Comparison of ENCODE assay signal across 13 cellular contexts in genomic region chr10:119221201-119221600, GRCh38. TPM values are rescaled to one million over a fixed set of nuclear protein-coding genes. Genes with fewer than 3 reads are reported as not detected.
DNase-seq lines count a peak whose midpoint lies in the region; ATAC-seq and TF ChIP-seq lines count a peak whose summit lies in the region.
"Had no signal": no experiment of that assay in that cellular context is flagged by ENCODE, and none has a peak within 500 bp of the region (broad histone marks: within the 10 kb centered on the region; RNA-seq: fewer than 3 reads in every experiment).

No MANE protein-coding gene starts in this region.

- H3K4me3 ChIP-seq in AG04450 (ENCODE audit: low read depth, low read length) (no peak overlapping the region), coronary artery (peak overlapping the region; percentile 52), hepatocyte (no peak overlapping the region), skeletal muscle tissue (ENCODE audit: low read length in 3 of 3) (no peak overlapping the region), PC-9 (no peak overlapping the region)
- H3K4me3 ChIP-seq: A549 had no signal

- no TSS peak for BruUV-seq in PC-9 (replicated peaks; lab: Mats Ljungman, UMichigan)

- H3K9ac ChIP-seq in skeletal muscle tissue (ENCODE audit: low read depth in 1 of 3, low read length in 3 of 3): no peak overlapping the region

- no peak for ATAC-seq in GM18868 (IDR thresholded peaks at IDR 0.05; ENCODE audit: unreplicated experiment)
- no peak for ATAC-seq in HG03432 (IDR thresholded peaks at IDR 0.05; ENCODE audit: unreplicated experiment)
- ATAC-seq: A549, SK-N-SH treated with all-trans-retinoic acid at 6 μM for 48 hours had no signal

- H3K36me3 ChIP-seq in hepatocyte (replicated peaks; ENCODE audit: insufficient read depth, low read depth) (no peaks in the 10 kb centered on the region), skeletal muscle tissue (ENCODE audit: control insufficient read depth in 3 of 3, insufficient read depth in 3 of 3, low read length in 3 of 3) (no peaks in the 10 kb centered on the region), PC-9 (ENCODE audit: low read depth) (no peaks in the 10 kb centered on the region)

- H2AFZ ChIP-seq in hepatocyte (no peak overlapping the region), PC-9 (no peak overlapping the region)

- H4K20me1 ChIP-seq in hepatocyte (ENCODE audit: insufficient read depth, poor library complexity, severe bottlenecking) (no peaks in the 10 kb centered on the region), PC-9 (ENCODE audit: insufficient read depth) (no peaks in the 10 kb centered on the region)

- POLR2A ChIA-PET in AG04450 (lab: Yijun Ruan, JAX): interaction anchor here (0.6 to 1.2 kb wide), 5 partner anchors 10 to 32 kb away, joined by 3 to 5 read pairs (median 4); partner anchors contain the start of gene GRK5
- POLR2A ChIA-PET in PC-9 (lab: Charles Lee; ENCODE audit: unreplicated experiment): no interaction called here

- intact Hi-C loops in PC-9 (cut with micrococcal nuclease; ENCODE audit: unreplicated experiment): no loop called here

- no peak for TF ChIP-seq CTCF in AG04450 (IDR thresholded peaks at IDR 0.05; ENCODE audit: low read depth, low read length)
- TF ChIP-seq CTCF in coronary artery (IDR thresholded peaks at IDR 0.05): no peak
- TF ChIP-seq CTCF in hepatocyte (IDR thresholded peaks at IDR 0.05; ENCODE audit: poor library complexity): no peak
- TF ChIP-seq CTCF in PC-9 (conservative IDR thresholded peaks at IDR 0.05): no peak

- CTCF ChIA-PET in AG04450 (lab: Charles Lee): interaction anchor here (1.3 to 2.0 kb wide), 3 partner anchors 12 to 322 kb away, joined by 3 to 13 read pairs (median 4); partner anchors contain the start of gene RGS10
- CTCF ChIA-PET in PC-9 (lab: Charles Lee): no interaction called here

- H3K27ac ChIP-seq in AG04450 (ENCODE audit: low read depth, low read length): peak overlapping the region; percentile 73
- peak overlapping the region; percentile 69 to 83 for H3K27ac ChIP-seq in coronary artery
- H3K27ac ChIP-seq in hepatocyte: peak overlapping the region; percentile 84
- peak overlapping the region; percentile 47 for H3K27ac ChIP-seq in skeletal muscle tissue (ENCODE audit: low read depth, low read length)
- no peak overlapping the region for H3K27ac ChIP-seq in PC-9
- H3K27ac ChIP-seq: A549 had no signal

- peaks cover 69% of the 10 kb centered on the region for H3K4me1 ChIP-seq in hepatocyte (ENCODE audit: insufficient read depth)
- peaks cover 20 to 25% (median 24%) of the 10 kb centered on the region in 3 donors for H3K4me1 ChIP-seq in skeletal muscle tissue (ENCODE audit: control insufficient read depth in 3 of 3, insufficient read depth in 3 of 3, low read length in 3 of 3)
- H3K4me1 ChIP-seq in PC-9 (replicated peaks; ENCODE audit: insufficient read depth): no peaks in the 10 kb centered on the region

- peak overlapping the region; percentile 70 for H3K4me2 ChIP-seq in hepatocyte
- H3K4me2 ChIP-seq in PC-9: no peak overlapping the region
- H3K4me2 ChIP-seq: A549 had no signal

- H3K79me2 ChIP-seq in hepatocyte (peaks cover 94% of the 10 kb centered on the region), PC-9 (ENCODE audit: low read depth) (no peaks in the 10 kb centered on the region)

- H3K9me2 ChIP-seq in hepatocyte (replicated peaks; ENCODE audit: insufficient read depth) (no peaks in the 10 kb centered on the region), PC-9 (ENCODE audit: insufficient read depth) (no peaks in the 10 kb centered on the region)

- 67% methylated on average over 4 of the region's 4 CpGs for WGBS in hepatocyte (ENCODE audit: low lambda C conversion rate, missing lambda C conversion rate)

- no peak for DNase-seq in AG04450 (ENCODE audit: low read depth, low spot score)
- DNase-seq in coronary artery (ENCODE audit: low spot score): no peak
- no peak for DNase-seq in hepatocyte (ENCODE audit: low spot score)
- DNase-seq in PC-9: no peak
- no peak for DNase-seq in DMS53 treated with DMSO at 0.1 percent for 48 hours (lab: John Stamatoyannopoulos, UW; ENCODE audit: unreplicated experiment)
- DNase-seq: NCI-H1694; nephron progenitor cell; stimulated activated naive CD4-positive, alpha-beta T cell had no signal

- H3F3A ChIP-seq in PC-9 (ENCODE audit: insufficient read depth, low read depth): no peaks in the 10 kb centered on the region

- no peaks in the 10 kb centered on the region for H3K27me3 ChIP-seq in AG04450 (ENCODE audit: control insufficient read depth, insufficient read depth, low read length)
- H3K27me3 ChIP-seq in hepatocyte: no peaks in the 10 kb centered on the region
- H3K27me3 ChIP-seq in skeletal muscle tissue (ENCODE audit: control insufficient read depth in 3 of 3, insufficient read depth in 3 of 3, low read length in 3 of 3): no peaks in the 10 kb centered on the region
- no peaks in the 10 kb centered on the region for H3K27me3 ChIP-seq in PC-9 (ENCODE audit: insufficient read depth, low read depth)

- H3K9me3 ChIP-seq in AG04450 (ENCODE audit: control insufficient read depth, insufficient read depth, low read length) (no peaks in the 10 kb centered on the region), hepatocyte (ENCODE audit: low read depth) (no peaks in the 10 kb centered on the region), skeletal muscle tissue (ENCODE audit: control insufficient read depth in 3 of 3, low read length in 3 of 3) (no peaks in the 10 kb centered on the region), PC-9 (ENCODE audit: insufficient read depth, low read depth) (no peaks in the 10 kb centered on the region)
- H3K9me3 ChIP-seq: A549 had no signal

RNA-seq across cellular contexts. Expression of gene GRK5, which starts 13.8 kb away (rescaled TPM):
- 27.6 and 29.3 TPM in 2 replicates for polyA plus RNA-seq in AG04450 (2011; rRNA removed)
- polyA minus RNA-seq in AG04450 (2011; rRNA and poly(A)+ RNA removed): 20.3 and 24.3 TPM in 2 replicates
- total RNA-seq in hepatocyte: 19.9 and 20.5 TPM in 2 replicates
- 7.6 and 8.7 TPM in 2 replicates for polyA plus RNA-seq in hepatocyte
- 12.5 TPM for total RNA-seq in skeletal muscle tissue
- total RNA-seq in PC-9 (2021): 4.8 and 5.3 TPM in 2 replicates

RNA-seq across cellular contexts. Expression of gene PRDX3, which starts 42.6 kb away (rescaled TPM):
- polyA plus RNA-seq in AG04450 (2011; rRNA removed) (296 and 373 TPM in 2 replicates), hepatocyte (282 and 294 TPM in 2 replicates)
- polyA minus RNA-seq in AG04450 (2011; rRNA and poly(A)+ RNA removed): 122 and 138 TPM in 2 replicates
- total RNA-seq in hepatocyte (326 and 333 TPM in 2 replicates), skeletal muscle tissue (89.2 TPM), PC-9 (2021) (110 and 144 TPM in 2 replicates)

RNA-seq across cellular contexts. Expression of gene SFXN4, which starts 55.7 kb away (rescaled TPM):
- 14.3 and 17.1 TPM in 2 replicates for polyA plus RNA-seq in AG04450 (2011; rRNA removed)
- polyA minus RNA-seq in AG04450 (2011; rRNA and poly(A)+ RNA removed): 5.2 and 8.9 TPM in 2 replicates
- total RNA-seq in hepatocyte: 22.8 and 27.2 TPM in 2 replicates
- 40.3 and 41.5 TPM in 2 replicates for polyA plus RNA-seq in hepatocyte
- 19.3 TPM for total RNA-seq in skeletal muscle tissue
- 15.4 and 18.3 TPM in 2 replicates for total RNA-seq in PC-9 (2021)
